Comparison of ENCODE assay signal across 16 cellular contexts in genomic region chr1:167717351-167717750, GRCh38. TPM values are rescaled to one million over a fixed set of nuclear protein-coding genes. Genes with fewer than 3 reads are reported as not detected.
A peak's percentile ranks its signal among the peaks of the same experiment; 100 is the strongest.
DNase-seq lines count a peak whose midpoint lies in the region; ATAC-seq and TF ChIP-seq lines count a peak whose summit lies in the region.
"Had no signal": no experiment of that assay in that cellular context is flagged by ENCODE, and none has a peak within 500 bp of the region (broad histone marks: within the 10 kb centered on the region; RNA-seq: fewer than 3 reads in every experiment).

No MANE protein-coding gene starts in this region.

- H3K9me3 Mint-ChIP-seq in CD4-positive, alpha-beta T cell = no peaks in the 10 kb centered on the region
- no peaks in the 10 kb centered on the region for H3K9me3 Mint-ChIP-seq in HFFc6
- H3K9me3 Mint-ChIP-seq in activated naive CD8-positive, alpha-beta T cell treated with anti-CD3 and anti-CD28 coated beads, Interleukin-2, amount 10 ng/mL, durations not matched to agents 7 days and 5 days = no peaks in the 10 kb centered on the region
- H3K9me3 Mint-ChIP-seq in naive thymus-derived CD4-positive, alpha-beta T cell = peaks cover 0 to 19% (median 0%) of the 10 kb centered on the region in 11 donors

- peaks cover 0 to 4% (median 0%) of the 10 kb centered on the region in 3 experiments for H3K36me3 ChIP-seq in naive thymus-derived CD4-positive, alpha-beta T cell (ENCODE audit: control insufficient read depth in 2 of 3, insufficient read depth in 3 of 3, low read length in 3 of 3)
- H3K36me3 ChIP-seq in WERI-Rb-1 = peaks cover 2% of the 10 kb centered on the region; the same call in 1 of the 2 replicates
- H3K36me3 ChIP-seq: left lung, prostate gland had no signal

- peak overlapping the region; percentile 53 for H3K27ac Mint-ChIP-seq in CD4-positive, alpha-beta T cell
- H3K27ac Mint-ChIP-seq in HFFc6 = peak overlapping the region; percentile 29; the same call in 1 of the 2 replicates
- peak overlapping the region; percentile 97 for H3K27ac Mint-ChIP-seq in activated naive CD8-positive, alpha-beta T cell treated with anti-CD3 and anti-CD28 coated beads, Interleukin-2, amount 10 ng/mL, durations not matched to agents 7 days and 5 days
- H3K27ac Mint-ChIP-seq in naive thymus-derived CD4-positive, alpha-beta T cell = peak overlapping the region in 4 of 9 donors; percentile 32 to 54 (median 34)

- peaks cover 18% of the 10 kb centered on the region for H3K27me3 Mint-ChIP-seq in CD4-positive, alpha-beta T cell
- H3K27me3 Mint-ChIP-seq in HFFc6 (ENCODE audit: insufficient read depth) = peaks cover 8% of the 10 kb centered on the region
- H3K27me3 Mint-ChIP-seq in activated naive CD8-positive, alpha-beta T cell treated with anti-CD3 and anti-CD28 coated beads, Interleukin-2, amount 10 ng/mL, durations not matched to agents 7 days and 5 days = peaks cover 3% of the 10 kb centered on the region
- peaks cover 0 to 15% (median 0%) of the 10 kb centered on the region in 5 donors for H3K27me3 Mint-ChIP-seq in naive thymus-derived CD4-positive, alpha-beta T cell

- peak overlapping the region; percentile 73 for H3K4me3 Mint-ChIP-seq in CD4-positive, alpha-beta T cell
- H3K4me3 Mint-ChIP-seq in HFFc6 = peak overlapping the region; percentile 89; the same call in 1 of the 2 replicates
- H3K4me3 Mint-ChIP-seq in activated naive CD8-positive, alpha-beta T cell treated with anti-CD3 and anti-CD28 coated beads, Interleukin-2, amount 10 ng/mL, durations not matched to agents 7 days and 5 days = peak overlapping the region; percentile 91
- H3K4me3 Mint-ChIP-seq in naive thymus-derived CD4-positive, alpha-beta T cell = peak overlapping the region in 9 of 10 donors; percentile 52 to 93 (median 89)

- peaks cover 35% of the 10 kb centered on the region for H3K36me3 Mint-ChIP-seq in CD4-positive, alpha-beta T cell (ENCODE audit: low read depth)
- no peaks in the 10 kb centered on the region for H3K36me3 Mint-ChIP-seq in HFFc6 (ENCODE audit: low read depth)
- H3K36me3 Mint-ChIP-seq in activated naive CD8-positive, alpha-beta T cell treated with anti-CD3 and anti-CD28 coated beads, Interleukin-2, amount 10 ng/mL, durations not matched to agents 7 days and 5 days = peaks cover 7% of the 10 kb centered on the region
- H3K36me3 Mint-ChIP-seq in naive thymus-derived CD4-positive, alpha-beta T cell = peaks cover 0 to 7% (median 0%) of the 10 kb centered on the region in 5 donors

- no peak for DNase-seq in CD4-positive, alpha-beta T cell
- DNase-seq in HFFc6 = no peak
- DNase-seq in activated naive CD8-positive, alpha-beta T cell treated with anti-CD3 and anti-CD28 coated beads, Interleukin-2, amount 10 ng/mL, durations not matched to agents 7 days and 5 days = no peak
- no peak for DNase-seq in naive thymus-derived CD4-positive, alpha-beta T cell
- no peak for DNase-seq in RPMI8226
- DNase-seq in WERI-Rb-1 = no peak
- DNase-seq: activated CD4-positive, alpha-beta T cell treated with anti-CD3 and anti-CD28 coated beads for 1 hour; aorta; effector CD8-positive, alpha-beta T cell; H9; left lung; SHP77 treated with DMSO at 0.1 percent for 48 hours; stimulated activated CD4-positive, alpha-beta T cell treated with anti-CD3 and anti-CD28 coated beads, Interleukin-2, amount 100 ng/mL, for 48 hours had no signal

- H3K4me3 ChIP-seq in naive thymus-derived CD4-positive, alpha-beta T cell (ENCODE audit: low read length) = no peak overlapping the region
- H3K4me3 ChIP-seq in WERI-Rb-1 (ENCODE audit: low read depth, low read length) = no peak overlapping the region
- H3K4me3 ChIP-seq: prostate gland had no signal

- POLR2A ChIA-PET in CD4-positive, alpha-beta T cell (lab: Charles Lee) = interaction anchor here (1.1 to 3.7 kb wide), 2 partner anchors 10 to 80 kb away, joined by 3 to 15 read pairs; no protein-coding TSS in a partner anchor
- POLR2A ChIA-PET in activated naive CD8-positive, alpha-beta T cell treated with anti-CD3 and anti-CD28 coated beads, Interleukin-2, amount 10 ng/mL, durations not matched to agents 7 days and 5 days (lab: Charles Lee) = interaction anchor here (0.9 to 1.3 kb wide), 2 partner anchors 117 to 218 kb away, joined by 3 to 4 read pairs; no protein-coding TSS in a partner anchor
- POLR2A ChIA-PET in naive thymus-derived CD4-positive, alpha-beta T cell (lab: Charles Lee) = no interaction called here

- H3K4me1 Mint-ChIP-seq in CD4-positive, alpha-beta T cell (ENCODE audit: low read depth) = peaks cover 61% of the 10 kb centered on the region
- peaks cover 54% of the 10 kb centered on the region for H3K4me1 Mint-ChIP-seq in HFFc6 (ENCODE audit: low read depth)
- peaks cover 45% of the 10 kb centered on the region for H3K4me1 Mint-ChIP-seq in activated naive CD8-positive, alpha-beta T cell treated with anti-CD3 and anti-CD28 coated beads, Interleukin-2, amount 10 ng/mL, durations not matched to agents 7 days and 5 days
- peaks cover 37 to 68% (median 58%) of the 10 kb centered on the region in 7 donors for H3K4me1 Mint-ChIP-seq in naive thymus-derived CD4-positive, alpha-beta T cell

- no peak for ATAC-seq in CD4-positive, alpha-beta T cell (ENCODE audit: poor library complexity)
- no peak for ATAC-seq in activated naive CD8-positive, alpha-beta T cell treated with anti-CD3 and anti-CD28 coated beads, Interleukin-2, amount 10 ng/mL, durations not matched to agents 7 days and 5 days (ENCODE audit: low read depth)
- ATAC-seq in naive thymus-derived CD4-positive, alpha-beta T cell = no peak
- ATAC-seq in HG03025 (IDR thresholded peaks at IDR 0.05; ENCODE audit: low FRiP score, unreplicated experiment) (no peak), HG02852 (IDR thresholded peaks at IDR 0.05; ENCODE audit: unreplicated experiment) (no peak)
- ATAC-seq: left lung had no signal

- intact Hi-C loops in CD4-positive, alpha-beta T cell (cut with DNase I, micrococcal nuclease) = loop anchor here in 1 of 2 experiments (5.0 to 10.0 kb wide), 5 partner anchors 85 to 1647 kb away; partner anchors contain the start of genes BLZF1, DCAF6, MPC2 and NME7
- intact Hi-C loops in naive thymus-derived CD4-positive, alpha-beta T cell (cut with micrococcal nuclease) = loop anchor here (5.0 to 10.0 kb wide), 6 partner anchors 260 to 1987 kb away; partner anchors contain the start of genes GPA33 (in 1 of the 2), SLC19A2 (in 1 of the 2) and STYXL2 (in 1 of the 2)

- H3K27ac ChIP-seq in CD4-positive, alpha-beta T cell (ENCODE audit: low read depth, low read length) = no peak overlapping the region
- no peak overlapping the region for H3K27ac ChIP-seq in naive thymus-derived CD4-positive, alpha-beta T cell (ENCODE audit: low read depth, low read length)
- H3K27ac ChIP-seq in WERI-Rb-1 = no peak overlapping the region
- H3K27ac ChIP-seq: prostate gland had no signal

- peaks cover 4 to 13% of the 10 kb centered on the region in 2 donors for H3K4me1 ChIP-seq in naive thymus-derived CD4-positive, alpha-beta T cell (ENCODE audit: control insufficient read depth in 2 of 2, insufficient read depth in 2 of 2, low read length in 2 of 2)
- H3K4me1 ChIP-seq: prostate gland had no signal

- CTCF ChIA-PET in CD4-positive, alpha-beta T cell (lab: Charles Lee) = interaction anchor here (1.5 kb wide), 1 partner anchor 29 kb away, joined by 3 read pairs; no protein-coding TSS in a partner anchor
- CTCF ChIA-PET in naive thymus-derived CD4-positive, alpha-beta T cell (lab: Charles Lee) = no interaction called here

- TF ChIP-seq CTCF in CD4-positive, alpha-beta T cell (IDR thresholded peaks at IDR 0.05) = no peak
- TF ChIP-seq CTCF in HFFc6 (IDR thresholded peaks at IDR 0.05) = no peak
- TF ChIP-seq CTCF in WERI-Rb-1 (IDR thresholded peaks at IDR 0.05; ENCODE audit: low read depth, low read length) = no peak

- H3K27me3 ChIP-seq in CD4-positive, alpha-beta T cell (ENCODE audit: control insufficient read depth, insufficient read depth, low read length) = no peaks in the 10 kb centered on the region
- H3K27me3 ChIP-seq in naive thymus-derived CD4-positive, alpha-beta T cell (ENCODE audit: control insufficient read depth in 2 of 2, insufficient read depth in 2 of 2, low read length in 2 of 2) = no peaks in the 10 kb centered on the region
- no peaks in the 10 kb centered on the region for H3K27me3 ChIP-seq in WERI-Rb-1 (ENCODE audit: insufficient read depth, low read depth, severe bottlenecking)
- H3K27me3 ChIP-seq: left lung had no signal

- H3K9me3 ChIP-seq in CD4-positive, alpha-beta T cell (ENCODE audit: control insufficient read depth, low read length) = no peaks in the 10 kb centered on the region
- H3K9me3 ChIP-seq in naive thymus-derived CD4-positive, alpha-beta T cell (ENCODE audit: control insufficient read depth in 2 of 3, low read length in 3 of 3) = no peaks in the 10 kb centered on the region
- H3K9me3 ChIP-seq in WERI-Rb-1 (ENCODE audit: severe bottlenecking) = no peaks in the 10 kb centered on the region
- H3K9me3 ChIP-seq: left lung, prostate gland had no signal

RNA-seq across cellular contexts. Expression of gene MPZL1, which starts 4.4 kb away (rescaled TPM):
- 1 to 10 TPM; 1.2 to 1.5 TPM for total RNA-seq in CD4-positive, alpha-beta T cell
- total RNA-seq in HFFc6 (2021; fragmentation: NEBNext Ultra II Directional; extraction: Animal tissue kit (Norgen Biotek cat#: 25700)) = 100 to 1,000 TPM; 147 to 188 (median 183) TPM
- total RNA-seq in activated naive CD8-positive, alpha-beta T cell treated with anti-CD3 and anti-CD28 coated beads, Interleukin-2, amount 10 ng/mL, durations not matched to agents 7 days and 5 days = 1 to 10 TPM; 8.5 to 9.3 TPM
- 10 to 100 TPM in 2 of 5 experiments, 1 to 10 TPM in 3; 4.8 to 25.3 (median 8.6) TPM for total RNA-seq in naive thymus-derived CD4-positive, alpha-beta T cell
- polyA plus RNA-seq in naive thymus-derived CD4-positive, alpha-beta T cell = 10 to 100 TPM; 12.2 to 19.0 TPM

Comparison
In these comparisons a context has a peak if more than half of its experiments do, and no peak if none do; other contexts are left out.
1. RNA of gene MPZL1, which starts 4.4 kb away (total RNA-seq): 147 to 188 TPM in HFFc6; 8.5 to 9.3 TPM in activated naive CD8-positive, alpha-beta T cell treated with anti-CD3 and anti-CD28 coated beads, Interleukin-2, amount 10 ng/mL, durations not matched to agents 7 days and 5 days, 4.8 to 25.3 TPM in naive thymus-derived CD4-positive, alpha-beta T cell and 1.2 to 1.5 TPM in CD4-positive, alpha-beta T cell; every median in the first group is over 4 times any median in the second.
2. Peak in every context shown above with its lines, with median percentiles within 50 percentile points of each other: H3K4me3 Mint-ChIP-seq.